1 cellular context compared by ENCODE assay signal in the genomic region with DNA sequence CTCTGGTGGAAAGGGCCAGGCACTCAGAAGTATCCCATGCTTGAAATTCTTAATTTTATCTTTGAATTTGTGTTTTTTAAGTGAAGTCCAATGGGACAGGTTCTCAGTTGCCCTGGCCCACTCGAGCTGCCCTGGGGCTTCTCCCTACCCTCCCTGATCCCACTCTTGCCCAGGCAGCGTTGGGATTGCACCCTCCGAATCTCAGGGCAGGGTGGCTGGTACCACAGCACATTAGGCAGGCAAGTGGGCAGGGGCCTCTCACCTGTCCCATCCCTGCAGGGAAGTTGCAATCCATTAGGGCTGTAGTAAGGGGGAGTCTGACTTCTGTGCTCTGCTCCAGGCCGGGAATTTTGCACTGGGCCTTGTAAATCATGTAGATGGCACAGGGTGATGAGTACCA.
TF ChIP-seq lines count a peak whose summit lies in the region.

No MANE protein-coding gene starts in this region.

TF ChIP-seq in H1, 55 proteins besides CTCF, POLR2A, EP300 and RAD21:
- no peak for TF ChIP-seq HDAC2 (IDR thresholded peaks at IDR 0.05; ENCODE audit: borderline replicate concordance in 1 of 2, low read depth in 2 of 2, low read length in 2 of 2)
- no peak for TF ChIP-seq SUZ12 (IDR thresholded peaks at IDR 0.05; ENCODE audit: low read length)
- no peak for TF ChIP-seq TAF1 (IDR thresholded peaks at IDR 0.05; ENCODE audit: low read depth, low read length)
- no peak for TF ChIP-seq FOSL1 (IDR thresholded peaks at IDR 0.05; ENCODE audit: insufficient read depth, low read depth, low read length)
